ENCODE assay signal across 8 cellular contexts in genomic region chr12:93468008-93468371, GRCh38.
DNase-seq lines count a peak whose midpoint lies in the region; ATAC-seq and TF ChIP-seq lines count a peak whose summit lies in the region.

No MANE protein-coding gene starts in this region.

- H3K4me1 ChIP-seq in Loucy (ENCODE audit: insufficient read depth, low read length, poor library complexity, severe bottlenecking), result peaks cover 42% of the 10 kb centered on the region
- peaks cover 14% of the 10 kb centered on the region for H3K4me1 ChIP-seq in effector memory CD4-positive, alpha-beta T cell (ENCODE audit: control insufficient read depth, insufficient read depth, low read length, poor library complexity, severe bottlenecking)

- H3K27ac ChIP-seq in effector memory CD4-positive, alpha-beta T cell (ENCODE audit: insufficient read depth, low read length, poor library complexity, severe bottlenecking), result peak overlapping the region; percentile 81

- H3K9me2 ChIP-seq in Loucy (replicated peaks; ENCODE audit: low read depth, low read length), result no peaks in the 10 kb centered on the region

- peak overlapping the region; percentile 95 for H3K4me2 ChIP-seq in Loucy (ENCODE audit: low read depth, low read length, poor library complexity, severe bottlenecking)

- H3K36me3 Mint-ChIP-seq in nephron progenitor cell (ENCODE audit: low read depth), result peaks cover 30% of the 10 kb centered on the region

- no peaks in the 10 kb centered on the region for H3K36me3 ChIP-seq in Loucy (ENCODE audit: insufficient read depth, low read length)
- H3K36me3 ChIP-seq in effector memory CD4-positive, alpha-beta T cell (ENCODE audit: control insufficient read depth, insufficient read depth, low read length), result peaks cover 9% of the 10 kb centered on the region

- no peaks in the 10 kb centered on the region for H3K9me3 Mint-ChIP-seq in nephron progenitor cell

- H3K4me3 Mint-ChIP-seq in nephron progenitor cell, result peak overlapping the region; percentile 96

- H3K9ac ChIP-seq in Loucy (ENCODE audit: low read depth, low read length, poor library complexity, severe bottlenecking), result peak overlapping the region; percentile 94

- no peaks in the 10 kb centered on the region for H3K27me3 Mint-ChIP-seq in nephron progenitor cell (ENCODE audit: low read depth, poor library complexity)

- peak; percentile 16 for ATAC-seq in GM21529 (IDR thresholded peaks at IDR 0.05; ENCODE audit: unreplicated experiment)

- H3F3A ChIP-seq in Loucy (ENCODE audit: low read depth), result no peaks in the 10 kb centered on the region

- TF ChIP-seq CTCF in Loucy (conservative IDR thresholded peaks at IDR 0.05; ENCODE audit: low read length), result no peak
- no peak for TF ChIP-seq CTCF in nephron progenitor cell (IDR thresholded peaks at IDR 0.05)

- peaks cover 43% of the 10 kb centered on the region for H4K20me1 ChIP-seq in Loucy (ENCODE audit: insufficient read depth, low read length, poor library complexity, severe bottlenecking)

- H3K27ac Mint-ChIP-seq in nephron progenitor cell, result peak overlapping the region; percentile 99

- H3K79me2 ChIP-seq in Loucy (ENCODE audit: insufficient read depth, low read length), result peaks cover 54% of the 10 kb centered on the region

- no peaks in the 10 kb centered on the region for H3K27me3 ChIP-seq in Loucy (ENCODE audit: insufficient read depth, low read length, poor library complexity, severe bottlenecking)
- H3K27me3 ChIP-seq in effector memory CD4-positive, alpha-beta T cell (replicated peaks; ENCODE audit: control insufficient read depth, insufficient read depth, low read length, poor library complexity, severe bottlenecking), result no peaks in the 10 kb centered on the region

- no peaks in the 10 kb centered on the region for H3K9me3 ChIP-seq in Loucy (ENCODE audit: insufficient read depth, low read depth, low read length)
- no peaks in the 10 kb centered on the region for H3K9me3 ChIP-seq in effector memory CD4-positive, alpha-beta T cell (ENCODE audit: control insufficient read depth, low read length)

- H3K4me3 ChIP-seq in GM08714 (ENCODE audit: low read length), result peak overlapping the region; percentile 81
- peak overlapping the region; percentile 98 for H3K4me3 ChIP-seq in Loucy (ENCODE audit: low read length, poor library complexity, severe bottlenecking)
- H3K4me3 ChIP-seq in effector memory CD4-positive, alpha-beta T cell (ENCODE audit: insufficient read depth, low read depth, low read length, poor library complexity, severe bottlenecking), result peak overlapping the region; percentile 84

- H2AFZ ChIP-seq in Loucy (ENCODE audit: low read length), result peak overlapping the region; percentile 93

- peaks cover 31% of the 10 kb centered on the region for H3K4me1 Mint-ChIP-seq in nephron progenitor cell

- DNase-seq in effector memory CD4-positive, alpha-beta T cell, result no peak
- DNase-seq in nephron progenitor cell, result no peak
- no peak for DNase-seq in stimulated activated naive CD4-positive, alpha-beta T cell treated with Interleukin-2 at 50 U/mL for 16 hours (lab: John Stamatoyannopoulos, UW)
- no peak for DNase-seq in cerebellar nuclear complex (lab: John Stamatoyannopoulos, UW)
- DNase-seq in activated CD4-positive, CD25-positive, alpha-beta regulatory T cell treated with anti-CD3 and anti-CD28 coated beads, Interleukin-2, amount 50 U/mL, for 72 hours, result no peak
